ENCODE assay signal across 1 cellular context in genomic region chr22:38181453-38182200, GRCh38.
TF ChIP-seq lines count a peak whose summit lies in the region.

TSS of gene PLA2G6 (minus strand) at chr22:38181830. CDS start at chr22:38169426, 12,404 bp downstream.

TF ChIP-seq in K562, 482 proteins besides CTCF, POLR2A, EP300 and RAD21 (continued from another document):
- 0 out of 2 replicates have a peak, but pooled peaks have one; percentile 7 for TF ChIP-seq ZNF407 (IDR thresholded peaks at IDR 0.05; ENCODE audit: low read depth)
- TF ChIP-seq PHF8 (IDR thresholded peaks at IDR 0.05; ENCODE audit: borderline replicate concordance, low read length): peak; percentile 38; the same call in 1 of the 2 replicates
- TF ChIP-seq SMARCA4 (IDR thresholded peaks at IDR 0.05): 0 out of 2 replicates have a peak, but pooled peaks have one; percentile 8
- 0 out of 2 replicates have a peak, but pooled peaks have one; percentile 9 for TF ChIP-seq TRIM25 (IDR thresholded peaks at IDR 0.05; ENCODE audit: borderline replicate concordance)
- TF ChIP-seq MEIS2 (IDR thresholded peaks at IDR 0.05; ENCODE audit: partially characterized antibody): peak; percentile 11
- peak; percentile 18; the same call in 1 of the 2 replicates for TF ChIP-seq TFAP4 (CRISPR knock-in tag; IDR thresholded peaks at IDR 0.05; ENCODE audit: borderline replicate concordance)
- TF ChIP-seq ZNF639 (CRISPR knock-in tag; conservative IDR thresholded peaks at IDR 0.05 in 1 of 2, IDR thresholded peaks at IDR 0.05 in 1 of 2): peak in 1 of 2 experiments; percentile 33; a peak in 2 of 4 replicates
- peak; percentile 53; the same call in 1 of the 2 replicates for TF ChIP-seq NR2C1 (IDR thresholded peaks at IDR 0.05)
- peak; percentile 52 for TF ChIP-seq NR2C1 (tag; IDR thresholded peaks at IDR 0.05)
- TF ChIP-seq MBD2 (IDR thresholded peaks at IDR 0.05; ENCODE audit: borderline replicate concordance, low read depth): 0 out of 2 replicates have a peak, but pooled peaks have one; percentile 86
- TF ChIP-seq NCOR1 (IDR thresholded peaks at IDR 0.05): peak; percentile 66
- TF ChIP-seq NFRKB (IDR thresholded peaks at IDR 0.05; ENCODE audit: low read depth): peak; percentile 95
- TF ChIP-seq MAFG (tag; conservative IDR thresholded peaks at IDR 0.05): peak; percentile 79
- TF ChIP-seq GATAD2A (IDR thresholded peaks at IDR 0.05): peak; percentile 75; the same call in 1 of the 2 replicates
- TF ChIP-seq SMAD3 (CRISPR knock-in tag; conservative IDR thresholded peaks at IDR 0.05): no peak; the same call in 1 of the 2 replicates
- TF ChIP-seq VEZF1 (CRISPR knock-in tag; IDR thresholded peaks at IDR 0.05): peak; percentile 45; the same call in 1 of the 2 replicates
- peak in 1 of 2 experiments; percentile 50; a peak in 1 of 4 replicates for TF ChIP-seq MAZ (CRISPR knock-in tag; conservative IDR thresholded peaks at IDR 0.05 in 1 of 2, IDR thresholded peaks at IDR 0.05 in 1 of 2)
- TF ChIP-seq POLR2B (IDR thresholded peaks at IDR 0.05; ENCODE audit: low read depth, partially characterized antibody): peak; percentile 72
- no peak for TF ChIP-seq LEF1 (IDR thresholded peaks at IDR 0.05)
- peak in 1 of 2 experiments; percentile 40; a peak in 1 of 4 replicates for TF ChIP-seq NRF1 (conservative IDR thresholded peaks at IDR 0.05 in 1 of 2, IDR thresholded peaks at IDR 0.05 in 1 of 2)
- peak; percentile 66 for TF ChIP-seq SUPT5H (IDR thresholded peaks at IDR 0.05)
- TF ChIP-seq ZNF57 (CRISPR knock-in tag; IDR thresholded peaks at IDR 0.05): no peak
- TF ChIP-seq NFYB (IDR thresholded peaks at IDR 0.05; ENCODE audit: extremely low read depth, insufficient read length): peak; percentile 43
- peak; percentile 98 for TF ChIP-seq USF2 (CRISPR knock-in tag; IDR thresholded peaks at IDR 0.05)
- TF ChIP-seq TBP (optimal IDR thresholded peaks at IDR 0.05; ENCODE audit: low read depth, low read length): peak; percentile 3
- peak; percentile 65 for TF ChIP-seq EGR1 (conservative IDR thresholded peaks at IDR 0.05)
- TF ChIP-seq BHLHE40 (IDR thresholded peaks at IDR 0.05; ENCODE audit: low read length): 0 out of 2 replicates have a peak, but pooled peaks have one; percentile 35
- peak; percentile 48 for TF ChIP-seq POLR2H (tag; IDR thresholded peaks at IDR 0.05; ENCODE audit: low read depth)
- peak; percentile 26 for TF ChIP-seq NEUROD1 (IDR thresholded peaks at IDR 0.05; ENCODE audit: borderline replicate concordance, low read depth, low read length, partially characterized antibody)
- TF ChIP-seq HNRNPLL (IDR thresholded peaks at IDR 0.05; ENCODE audit: low read depth, low read length, poor library complexity, severe bottlenecking): peak; percentile 34
- peak; percentile 83 for TF ChIP-seq BACH1 (tag; IDR thresholded peaks at IDR 0.05)
- peak; percentile 79 for TF ChIP-seq MAFK (IDR thresholded peaks at IDR 0.05; ENCODE audit: low read length)
- peak; percentile 51 for TF ChIP-seq EP400 (IDR thresholded peaks at IDR 0.05)
- peak; percentile 9; the same call in 1 of the 2 replicates for TF ChIP-seq NKRF (IDR thresholded peaks at IDR 0.05; ENCODE audit: borderline replicate concordance)
- TF ChIP-seq FOXK2 (conservative IDR thresholded peaks at IDR 0.05 in 1 of 2, IDR thresholded peaks at IDR 0.05 in 1 of 2; ENCODE audit: low read depth in 2 of 2): peak; percentile 38 to 76; a peak in 3 of 4 replicates
- peak; percentile 90 for TF ChIP-seq NFE2 (IDR thresholded peaks at IDR 0.05; ENCODE audit: low read depth)
- TF ChIP-seq C11orf30 (IDR thresholded peaks at IDR 0.05; ENCODE audit: low read depth): peak; percentile 95
